ENCODE assay signal across 8 cellular contexts in the genomic region with DNA sequence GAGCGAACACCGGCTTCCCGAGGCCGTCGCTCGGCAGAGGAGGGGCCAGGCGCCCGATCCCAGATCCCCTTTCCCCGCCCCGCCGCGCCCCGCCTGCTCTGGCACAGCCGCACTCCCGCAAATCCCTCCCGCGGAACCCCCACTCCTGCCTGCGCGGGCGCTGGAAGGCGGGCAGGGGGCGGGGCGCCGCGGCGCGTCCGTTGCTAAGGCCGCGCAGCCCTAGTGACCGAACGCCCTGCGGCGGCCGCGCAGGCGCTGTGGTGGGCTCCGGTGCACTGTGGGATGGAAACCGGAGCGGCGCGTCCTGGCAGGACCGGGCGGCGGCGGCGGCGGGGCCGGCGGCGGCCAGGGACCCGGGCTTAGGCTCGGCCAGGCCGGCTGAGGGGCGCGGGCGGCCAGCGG. TPM values are rescaled to one million over a fixed set of nuclear protein-coding genes. Genes with fewer than 3 reads are reported as not detected.
DNase-seq lines count a peak whose midpoint lies in the region; ATAC-seq, FAIRE-seq and TF ChIP-seq lines count a peak whose summit lies in the region.

A gene with protein sequence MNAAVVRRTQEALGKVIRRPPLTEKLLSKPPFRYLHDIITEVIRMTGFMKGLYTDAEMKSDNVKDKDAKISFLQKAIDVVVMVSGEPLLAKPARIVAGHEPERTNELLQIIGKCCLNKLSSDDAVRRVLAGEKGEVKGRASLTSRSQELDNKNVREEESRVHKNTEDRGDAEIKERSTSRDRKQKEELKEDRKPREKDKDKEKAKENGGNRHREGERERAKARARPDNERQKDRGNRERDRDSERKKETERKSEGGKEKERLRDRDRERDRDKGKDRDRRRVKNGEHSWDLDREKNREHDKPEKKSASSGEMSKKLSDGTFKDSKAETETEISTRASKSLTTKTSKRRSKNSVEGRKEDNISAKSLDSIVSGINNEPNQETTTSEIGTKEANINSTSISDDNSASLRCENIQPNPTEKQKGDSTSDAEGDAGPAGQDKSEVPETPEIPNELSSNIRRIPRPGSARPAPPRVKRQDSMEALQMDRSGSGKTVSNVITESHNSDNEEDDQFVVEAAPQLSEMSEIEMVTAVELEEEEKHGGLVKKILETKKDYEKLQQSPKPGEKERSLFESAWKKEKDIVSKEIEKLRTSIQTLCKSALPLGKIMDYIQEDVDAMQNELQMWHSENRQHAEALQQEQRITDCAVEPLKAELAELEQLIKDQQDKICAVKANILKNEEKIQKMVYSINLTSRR (plus strand): TSS at position 273 of the 402 bp plus-strand sequence. CDS start 145 bp downstream, outside the sequence.

- peaks cover 13% of the 10 kb centered on the region for H3K79me2 ChIP-seq in ACC112 (ENCODE audit: control insufficient read depth, insufficient read depth, low read length, unreplicated experiment)

- H3K9ac ChIP-seq in kidney (ENCODE audit: low read length in 2 of 2), result peak within 1 kb of the TSS; percentile 67 to 82

- no peaks in the 10 kb centered on the region for H3K9me3 ChIP-seq in kidney (ENCODE audit: control insufficient read depth in 1 of 2, low read length in 2 of 2)

- H3K4me1 ChIP-seq in ACC112 (ENCODE audit: control insufficient read depth, insufficient read depth, low read length, unreplicated experiment) (peaks cover 5% of the 10 kb centered on the region), kidney (ENCODE audit: control insufficient read depth in 1 of 2, insufficient read depth in 1 of 2, low read depth in 1 of 2, low read length in 2 of 2) (peaks cover 0 to 13% of the 10 kb centered on the region in 2 donors)

- H3K27me3 ChIP-seq in ACC112 (ENCODE audit: insufficient read depth, low read length), result 0 out of 2 replicates have a peak, but pooled peaks cover 3% of the 10 kb centered on the region

- H3K4me3 ChIP-seq in ACC112 (ENCODE audit: low read depth, low read length), result peak within 1 kb of the TSS; percentile 86
- H3K4me3 ChIP-seq in kidney (ENCODE audit: low read length in 2 of 2), result peak within 1 kb of the TSS; percentile 82 to 87

- H3K36me3 ChIP-seq in ACC112 (ENCODE audit: insufficient read depth, low read length) (no peaks in the 10 kb centered on the region; the same call in 1 of the 2 replicates), kidney (ENCODE audit: control insufficient read depth in 1 of 2, insufficient read depth in 2 of 2, low read length in 2 of 2) (no peaks in the 10 kb centered on the region)

- ATAC-seq in GM18868 (IDR thresholded peaks at IDR 0.05; ENCODE audit: unreplicated experiment), result peak; percentile 98
- peak; percentile 96 for ATAC-seq in HG03139 (IDR thresholded peaks at IDR 0.05; ENCODE audit: unreplicated experiment)

- DNase-seq in NCI-H226 (peak; percentile 86), cerebellar nuclear complex (lab: John Stamatoyannopoulos, UW) (peak; percentile 7 to 72), kidney (peak; percentile 97)
- DNase-seq in activated CD4-positive, CD25-positive, alpha-beta regulatory T cell treated with anti-CD3 and anti-CD28 coated beads, Interleukin-2, amount 50 U/mL, for 72 hours, result peak; percentile 86
- peak; percentile 75 to 78 for DNase-seq in stimulated activated CD4-positive, alpha-beta T cell treated with anti-CD3 and anti-CD28 coated beads, Interleukin-15, amount 100 ng/mL, for 1 hour (ENCODE audit: low read depth in 1 of 2, low spot score in 1 of 2)

- peak within 1 kb of the TSS; percentile 95 for H2AFZ ChIP-seq in ACC112 (ENCODE audit: low read length, unreplicated experiment)

- H3K27ac ChIP-seq in ACC112 (ENCODE audit: low read depth, low read length) (no peak within 1 kb of the TSS), kidney (ENCODE audit: low read depth in 2 of 2, low read length in 2 of 2) (peak within 1 kb of the TSS; percentile 47 to 48)

- FAIRE-seq in kidney (lab: Jason Lieb, UNC), result no peak

- intact Hi-C loops in kidney (cut with DNase I), result no loop called here

- no peak for TF ChIP-seq CTCF in kidney (IDR thresholded peaks at IDR 0.05; ENCODE audit: borderline replicate concordance, extremely low read depth, insufficient read depth)

RNA-seq across cellular contexts. Expression of the gene that starts here (rescaled TPM):
- total RNA-seq in kidney, result 24.2 TPM
- polyA plus RNA-seq in kidney (ENCODE audit: insufficient read depth, low read depth, low replicate concordance), result 6.4 TPM

Comparison
In these comparisons a context has a peak if more than half of its experiments do, and no peak if none do; other contexts are left out.
1. DNase-seq: peak in every context shown above with its lines; median percentile 97 in kidney; 86 in NCI-H226; 86 in activated CD4-positive, CD25-positive, alpha-beta regulatory T cell treated with anti-CD3 and anti-CD28 coated beads, Interleukin-2, amount 50 U/mL, for 72 hours; 76 in stimulated activated CD4-positive, alpha-beta T cell treated with anti-CD3 and anti-CD28 coated beads, Interleukin-15, amount 100 ng/mL, for 1 hour; 40 in cerebellar nuclear complex.